In the genomic region with DNA sequence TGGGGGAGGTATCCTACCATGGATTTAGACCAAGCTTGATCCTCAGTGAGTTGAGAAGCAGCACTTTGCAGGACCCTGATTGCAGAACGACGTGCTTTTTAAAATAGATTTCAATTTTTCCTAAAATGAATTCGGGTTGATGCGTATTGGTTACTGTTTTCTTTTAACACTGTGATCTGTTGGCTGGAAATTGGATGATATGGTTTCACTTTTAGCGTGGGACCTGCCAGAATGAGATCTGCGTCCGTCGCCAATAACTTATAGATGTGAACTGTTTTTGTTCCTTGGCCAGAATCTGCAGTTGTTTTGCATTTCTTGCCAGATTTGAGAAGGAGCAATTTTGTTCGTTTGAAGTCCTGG, we compare ENCODE assay signal across 8 cellular contexts. TPM values are rescaled to one million over a fixed set of nuclear protein-coding genes. Genes with fewer than 3 reads are reported as not detected.
DNase-seq lines count a peak whose midpoint lies in the region; ATAC-seq and TF ChIP-seq lines count a peak whose summit lies in the region.

No MANE protein-coding gene starts in this region.

- H3K27ac Mint-ChIP-seq in Calu3 (ENCODE audit: unreplicated experiment): peak overlapping the region; percentile 74
- H3K27ac Mint-ChIP-seq in IgD-negative memory B cell: peak overlapping the region; percentile 63 to 97 (median 93)
- H3K27ac Mint-ChIP-seq in activated naive CD8-positive, alpha-beta T cell: peak overlapping the region; percentile 94

- peak overlapping the region; percentile 79 to 94 (median 86) for H3K27ac ChIP-seq in spleen

- 0 to 1% (median 0%) methylated on average over 9 of the region's 9 CpGs for WGBS in spleen, 5 donors

- H3K4me1 Mint-ChIP-seq in Calu3 (ENCODE audit: low read depth, unreplicated experiment): peaks cover 7% of the 10 kb centered on the region
- H3K4me1 Mint-ChIP-seq in IgD-negative memory B cell: peaks cover 28 to 44% (median 32%) of the 10 kb centered on the region in 3 donors
- H3K4me1 Mint-ChIP-seq in activated naive CD8-positive, alpha-beta T cell (ENCODE audit: low read depth): peaks cover 51% of the 10 kb centered on the region

- no peaks in the 10 kb centered on the region for H3K9me3 ChIP-seq in iPS-15b (ENCODE audit: control insufficient read depth, insufficient read depth, low read length)
- no peaks in the 10 kb centered on the region for H3K9me3 ChIP-seq in spleen

- H3K27me3 Mint-ChIP-seq in Calu3 (ENCODE audit: unreplicated experiment): no peaks in the 10 kb centered on the region
- no peaks in the 10 kb centered on the region for H3K27me3 Mint-ChIP-seq in IgD-negative memory B cell
- H3K27me3 Mint-ChIP-seq in activated naive CD8-positive, alpha-beta T cell: no peaks in the 10 kb centered on the region

- no peaks in the 10 kb centered on the region for H3K36me3 ChIP-seq in iPS-15b (ENCODE audit: control insufficient read depth, insufficient read depth, low read length)
- peaks cover 0 to 17% (median 6%) of the 10 kb centered on the region in 6 donors for H3K36me3 ChIP-seq in spleen

- ATAC-seq in GM21381 (IDR thresholded peaks at IDR 0.05; ENCODE audit: unreplicated experiment): no peak
- no peak for ATAC-seq in GM19452 (IDR thresholded peaks at IDR 0.05; ENCODE audit: unreplicated experiment)

- TF ChIP-seq CTCF in Calu3 (IDR thresholded peaks at IDR 0.05; ENCODE audit: unreplicated experiment) (no peak), spleen (IDR thresholded peaks at IDR 0.05 in 8 of 11, conservative IDR thresholded peaks at IDR 0.05 in 3 of 11) (no peak)

- no peak for TF ChIP-seq POLR2A in spleen (IDR thresholded peaks at IDR 0.05)

- DNase-seq in Calu3: no peak
- no peak for DNase-seq in spleen
- no peak for DNase-seq in NK-92 treated with Interleukin-12 subunit alpha and Interleukin-12 subunit beta, amount 100 ng/mL, for 24 hours (lab: John Stamatoyannopoulos, UW)

- H3K27me3 ChIP-seq in iPS-15b (ENCODE audit: control insufficient read depth, insufficient read depth, low read length): no peaks in the 10 kb centered on the region
- H3K27me3 ChIP-seq in spleen (replicated peaks in 1 of 7): no peaks in the 10 kb centered on the region

- peaks cover 33% of the 10 kb centered on the region for H3K36me3 Mint-ChIP-seq in Calu3 (ENCODE audit: insufficient read depth, unreplicated experiment)
- H3K36me3 Mint-ChIP-seq in IgD-negative memory B cell: peaks cover 2% of the 10 kb centered on the region
- H3K36me3 Mint-ChIP-seq in activated naive CD8-positive, alpha-beta T cell: no peaks in the 10 kb centered on the region

- intact Hi-C loops in Calu3 (cut with micrococcal nuclease; ENCODE audit: unreplicated experiment): loop anchor here (5.0 kb wide), 1 partner anchor 64 kb away; the partner anchor contains the start of gene SAP130
- intact Hi-C loops in spleen (cut with DNase I; ENCODE audit: low total_unique reads): loop anchor here (5.0 kb wide), 1 partner anchor 64 kb away; the partner anchor contains the start of gene SAP130

- H3K4me3 Mint-ChIP-seq in Calu3 (ENCODE audit: low read depth, unreplicated experiment) (peak overlapping the region; percentile 99), IgD-negative memory B cell (peak overlapping the region; percentile 90 to 98 (median 95))
- peak overlapping the region; percentile 88 for H3K4me3 Mint-ChIP-seq in activated naive CD8-positive, alpha-beta T cell

- CTCF ChIA-PET in Calu3 (lab: Charles Lee): interaction anchor here (0.7 to 2.3 kb wide), 2 partner anchors 28 to 82 kb away, joined by 4 to 14 read pairs; no protein-coding TSS in a partner anchor

- H3K9me3 Mint-ChIP-seq in Calu3 (ENCODE audit: low read depth, unreplicated experiment) (no peaks in the 10 kb centered on the region), IgD-negative memory B cell (no peaks in the 10 kb centered on the region)
- no peaks in the 10 kb centered on the region for H3K9me3 Mint-ChIP-seq in activated naive CD8-positive, alpha-beta T cell (ENCODE audit: low read depth)

- peak overlapping the region; percentile 61 for H3K9ac ChIP-seq in iPS-15b (ENCODE audit: low read depth, low read length)

- TSS peak; percentile 56 for BruUV-seq in Calu3 (replicated peaks; lab: Mats Ljungman, UMichigan)

- peak overlapping the region; percentile 96 for H3K4me3 ChIP-seq in iPS-15b (ENCODE audit: low read depth, low read length)
- peak overlapping the region; percentile 93 to 100 (median 98) for H3K4me3 ChIP-seq in spleen

- H3K4me1 ChIP-seq in iPS-15b (ENCODE audit: control insufficient read depth, insufficient read depth, low read length) (no peaks in the 10 kb centered on the region), spleen (peaks cover 15 to 60% (median 49%) of the 10 kb centered on the region in 6 donors)

RNA-seq across cellular contexts. Expression of gene UGGT1, which starts 0.7 kb away (rescaled TPM):
- 59.2 and 71.3 TPM in 2 replicates for total RNA-seq in Calu3 (2022)
- 10.9 TPM for polyA plus RNA-seq in IgD-negative memory B cell
- 10 to 100 TPM; 43.9 to 64.6 (median 50.0) TPM for total RNA-seq in spleen
- polyA plus RNA-seq in spleen: 1 to 10 TPM; 4.0 to 6.7 (median 4.5) TPM
